Comparison of ENCODE assay signal across 22 cellular contexts in the genomic region with DNA sequence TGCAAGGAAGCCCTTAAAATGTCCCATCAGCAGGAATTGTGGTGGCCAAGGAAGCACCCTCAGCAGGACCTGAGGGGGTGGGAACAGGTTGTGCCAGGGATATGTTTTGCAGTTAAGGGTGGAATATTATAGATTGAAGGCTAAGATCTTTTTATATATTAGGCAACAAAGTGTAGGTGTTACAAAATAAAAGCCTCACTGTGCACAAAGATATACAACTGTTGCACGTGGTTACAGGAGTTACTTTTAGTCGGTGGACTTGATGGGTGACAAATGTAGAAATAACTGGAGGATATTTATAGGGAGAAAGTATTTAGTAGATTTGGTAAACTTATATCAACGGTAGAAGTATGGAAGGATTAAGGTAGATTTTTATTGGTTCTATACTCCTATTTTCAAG.
"Had no signal": no experiment of that assay in that cellular context is flagged by ENCODE, and none has a peak within 500 bp of the region (broad histone marks: within the 10 kb centered on the region; RNA-seq: fewer than 3 reads in every experiment).

No MANE protein-coding gene starts in this region.

- ATAC-seq: activated CD8-positive, alpha-beta memory T cell treated with anti-CD3 and anti-CD28 coated beads, Interleukin-2, amount 10 ng/mL, durations not matched to agents 7 days and 5 days; activated CD8-positive, alpha-beta T cell treated with anti-CD3 and anti-CD28 coated beads, Interleukin-2, amount 10 ng/mL, durations not matched to agents 7 days and 5 days; activated T-cell treated with anti-CD3 and anti-CD28 coated beads, Interleukin-2, amount 50 U/mL, for 72 hours; naive thymus-derived CD4-positive, alpha-beta T cell had no signal

- H3K4me1 ChIP-seq: ascending aorta, left lung, neural progenitor cell had no signal

- DNase-seq: activated B cell treated with CpG ODN at 0.5 μM for 24 hours; activated CD8-positive, alpha-beta memory T cell treated with anti-CD3 and anti-CD28 coated beads, Interleukin-2, amount 10 ng/mL, durations not matched to agents 7 days and 5 days; activated CD8-positive, alpha-beta T cell treated with anti-CD3 and anti-CD28 coated beads, Interleukin-2, amount 10 ng/mL, durations not matched to agents 7 days and 5 days; activated naive CD4-positive, alpha-beta T cell; activated T-cell treated with anti-CD3 and anti-CD28 coated beads for 4 hours; activated T-cell treated with anti-CD3 and anti-CD28 coated beads, Interleukin-2, amount 50 U/mL, for 72 hours; adrenal gland; dorsolateral prefrontal cortex; head of caudate nucleus; kidney glomerular epithelial cell; left lung; naive thymus-derived CD4-positive, alpha-beta T cell; stimulated activated CD4-positive, alpha-beta T cell treated with anti-CD3 and anti-CD28 coated beads, Interleukin-15, amount 100 ng/mL, for 24 hours; stimulated activated CD4-positive, alpha-beta T cell treated with anti-CD3 and anti-CD28 coated beads, Interleukin-2, amount 100 ng/mL, for 24 hours; stimulated activated naive CD4-positive, alpha-beta T cell; T-helper 1 cell; transverse colon had no signal

- FAIRE-seq: endothelial cell of umbilical vein had no signal

- H3K27me3 ChIP-seq: adrenal gland, ascending aorta, cardiac muscle cell, dorsolateral prefrontal cortex, left lung, neural progenitor cell, transverse colon had no signal

- H3K9me3 ChIP-seq: adrenal gland, ascending aorta, left lung, transverse colon had no signal

- H3K4me2 ChIP-seq: neural progenitor cell had no signal

- H2AFZ ChIP-seq: neural progenitor cell had no signal

- H3K4me3 ChIP-seq: ascending aorta, cardiac muscle cell, coronary artery, dorsolateral prefrontal cortex, left lung, neural progenitor cell, transverse colon had no signal

- H3K27ac ChIP-seq: ascending aorta, cardiac muscle cell, coronary artery, dorsolateral prefrontal cortex, neural progenitor cell, transverse colon had no signal

- H3K36me3 ChIP-seq: adrenal gland, ascending aorta, cardiac muscle cell, left lung, neural progenitor cell, transverse colon had no signal

- H3K9ac ChIP-seq: neural progenitor cell had no signal
